In the genomic region with DNA sequence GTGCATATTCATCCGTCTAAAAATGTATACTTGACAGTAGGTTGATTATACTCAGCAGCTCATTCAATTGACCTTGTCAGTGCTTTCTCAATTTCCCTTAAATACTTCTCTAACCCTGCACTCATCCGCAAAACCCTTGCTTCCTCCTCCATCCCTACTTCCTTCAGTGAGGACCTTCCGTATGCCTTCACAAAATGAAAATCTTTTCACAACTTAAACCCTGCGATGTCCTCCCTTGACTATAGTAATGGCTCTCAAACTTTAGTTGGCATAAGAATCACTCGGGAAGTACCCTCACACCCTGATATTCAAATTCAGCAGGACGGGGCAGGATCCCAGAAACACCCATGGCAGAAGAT, we compare ENCODE assay signal across 1 cellular context.
TF ChIP-seq lines count a peak whose summit lies in the region.

No MANE protein-coding gene starts in this region.

TF ChIP-seq in GM23338, 12 proteins besides CTCF, POLR2A, EP300 and RAD21 (continued from another document):
- TF ChIP-seq ZNF462 (CRISPR knock-in tag; IDR thresholded peaks at IDR 0.05) (no peak), EZH2phosphoT487 (IDR thresholded peaks at IDR 0.05; ENCODE audit: unreplicated experiment) (no peak), ZNF114 (CRISPR knock-in tag; IDR thresholded peaks at IDR 0.05) (no peak), ZNF331 (CRISPR knock-in tag; IDR thresholded peaks at IDR 0.05; ENCODE audit: low read depth) (no peak), JUNB (IDR thresholded peaks at IDR 0.05; ENCODE audit: unreplicated experiment) (no peak), STAT1 (IDR thresholded peaks at IDR 0.05; ENCODE audit: unreplicated experiment) (no peak), EZH2 (IDR thresholded peaks at IDR 0.05; ENCODE audit: low read depth, unreplicated experiment) (no peak), NANOG (IDR thresholded peaks at IDR 0.05; ENCODE audit: borderline replicate concordance) (no peak), POLR2AphosphoS5 (IDR thresholded peaks at IDR 0.05; ENCODE audit: low read depth) (no peak)
- TF ChIP-seq, protein P1, sequence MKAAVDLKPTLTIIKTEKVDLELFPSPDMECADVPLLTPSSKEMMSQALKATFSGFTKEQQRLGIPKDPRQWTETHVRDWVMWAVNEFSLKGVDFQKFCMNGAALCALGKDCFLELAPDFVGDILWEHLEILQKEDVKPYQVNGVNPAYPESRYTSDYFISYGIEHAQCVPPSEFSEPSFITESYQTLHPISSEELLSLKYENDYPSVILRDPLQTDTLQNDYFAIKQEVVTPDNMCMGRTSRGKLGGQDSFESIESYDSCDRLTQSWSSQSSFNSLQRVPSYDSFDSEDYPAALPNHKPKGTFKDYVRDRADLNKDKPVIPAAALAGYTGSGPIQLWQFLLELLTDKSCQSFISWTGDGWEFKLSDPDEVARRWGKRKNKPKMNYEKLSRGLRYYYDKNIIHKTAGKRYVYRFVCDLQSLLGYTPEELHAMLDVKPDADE (IDR thresholded peaks at IDR 0.05), result no peak
- TF ChIP-seq, protein P2, sequence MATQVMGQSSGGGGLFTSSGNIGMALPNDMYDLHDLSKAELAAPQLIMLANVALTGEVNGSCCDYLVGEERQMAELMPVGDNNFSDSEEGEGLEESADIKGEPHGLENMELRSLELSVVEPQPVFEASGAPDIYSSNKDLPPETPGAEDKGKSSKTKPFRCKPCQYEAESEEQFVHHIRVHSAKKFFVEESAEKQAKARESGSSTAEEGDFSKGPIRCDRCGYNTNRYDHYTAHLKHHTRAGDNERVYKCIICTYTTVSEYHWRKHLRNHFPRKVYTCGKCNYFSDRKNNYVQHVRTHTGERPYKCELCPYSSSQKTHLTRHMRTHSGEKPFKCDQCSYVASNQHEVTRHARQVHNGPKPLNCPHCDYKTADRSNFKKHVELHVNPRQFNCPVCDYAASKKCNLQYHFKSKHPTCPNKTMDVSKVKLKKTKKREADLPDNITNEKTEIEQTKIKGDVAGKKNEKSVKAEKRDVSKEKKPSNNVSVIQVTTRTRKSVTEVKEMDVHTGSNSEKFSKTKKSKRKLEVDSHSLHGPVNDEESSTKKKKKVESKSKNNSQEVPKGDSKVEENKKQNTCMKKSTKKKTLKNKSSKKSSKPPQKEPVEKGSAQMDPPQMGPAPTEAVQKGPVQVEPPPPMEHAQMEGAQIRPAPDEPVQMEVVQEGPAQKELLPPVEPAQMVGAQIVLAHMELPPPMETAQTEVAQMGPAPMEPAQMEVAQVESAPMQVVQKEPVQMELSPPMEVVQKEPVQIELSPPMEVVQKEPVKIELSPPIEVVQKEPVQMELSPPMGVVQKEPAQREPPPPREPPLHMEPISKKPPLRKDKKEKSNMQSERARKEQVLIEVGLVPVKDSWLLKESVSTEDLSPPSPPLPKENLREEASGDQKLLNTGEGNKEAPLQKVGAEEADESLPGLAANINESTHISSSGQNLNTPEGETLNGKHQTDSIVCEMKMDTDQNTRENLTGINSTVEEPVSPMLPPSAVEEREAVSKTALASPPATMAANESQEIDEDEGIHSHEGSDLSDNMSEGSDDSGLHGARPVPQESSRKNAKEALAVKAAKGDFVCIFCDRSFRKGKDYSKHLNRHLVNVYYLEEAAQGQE (IDR thresholded peaks at IDR 0.05; ENCODE audit: unreplicated experiment), result no peak
